Comparison of ENCODE assay signal across 20 cellular contexts in the genomic region with DNA sequence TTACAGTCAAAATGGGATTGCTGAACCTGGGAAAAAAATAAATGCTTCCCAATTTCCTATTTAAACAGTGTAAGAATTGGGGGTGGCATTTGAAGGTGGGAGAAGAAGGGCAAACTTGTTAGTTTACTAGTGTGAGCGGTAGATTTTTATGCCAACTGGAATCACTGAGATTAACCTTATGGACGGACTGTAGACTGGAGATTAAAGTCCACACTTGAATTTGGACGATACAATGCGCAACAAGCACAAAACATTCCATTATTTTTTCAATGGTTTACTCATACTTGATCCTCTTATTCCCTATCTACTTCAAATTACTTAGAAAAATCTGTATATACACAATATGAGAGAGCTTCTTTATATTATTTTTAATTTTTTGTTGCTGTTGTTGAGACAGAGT.
DNase-seq lines count a peak whose midpoint lies in the region; ATAC-seq, FAIRE-seq and TF ChIP-seq lines count a peak whose summit lies in the region.
"Had no signal": no experiment of that assay in that cellular context is flagged by ENCODE, and none has a peak within 500 bp of the region (broad histone marks: within the 10 kb centered on the region; RNA-seq: fewer than 3 reads in every experiment).

No MANE protein-coding gene starts in this region.

- H3K4me1 ChIP-seq in liver (ENCODE audit: control insufficient read depth in 4 of 4, insufficient read depth in 4 of 4, low read length in 3 of 4) (peaks cover 5 to 12% (median 9%) of the 10 kb centered on the region in 4 donors), HepG2 (ENCODE audit: insufficient read depth, low read length) (peaks cover 31% of the 10 kb centered on the region), Peyer's patch (peaks cover 0 to 28% (median 17%) of the 10 kb centered on the region in 4 donors)

- H4K20me1 ChIP-seq in HepG2 (ENCODE audit: insufficient read depth, low read length), result peaks cover 8% of the 10 kb centered on the region

- peaks cover 30% of the 10 kb centered on the region for H3K79me2 ChIP-seq in HepG2 (ENCODE audit: insufficient read depth, low read length)

- CTCF ChIA-PET in HepG2 (lab: Yijun Ruan, JAX; ENCODE audit: low intra/inter-chr PET ratio, low total read pairs), result no interaction called here

- no peak for FAIRE-seq in HepG2 (lab: Jason Lieb, UNC)
- FAIRE-seq: A549, D721Med, G401.6, GM12892, HTR-8/SVneo had no signal

- H3K4me1 Mint-ChIP-seq in T-helper 17 cell (peaks cover 51% of the 10 kb centered on the region), memory B cell (peaks cover 32% of the 10 kb centered on the region)

- peaks cover 2% of the 10 kb centered on the region for H3K9me3 Mint-ChIP-seq in memory B cell

- no peak overlapping the region for H2AFZ ChIP-seq in HepG2 (ENCODE audit: low read length)

- H3K36me3 Mint-ChIP-seq in T-helper 17 cell (ENCODE audit: low read depth), result peaks cover 7% of the 10 kb centered on the region
- H3K36me3 Mint-ChIP-seq in memory B cell, result peaks cover 20% of the 10 kb centered on the region

- H3K27ac ChIP-seq in liver (ENCODE audit: low read depth in 1 of 2, low read length in 2 of 2) (no peak overlapping the region), HepG2 (ENCODE audit: extremely low read length, insufficient read depth, low read length) (no peak overlapping the region), Peyer's patch (no peak overlapping the region)
- H3K27ac ChIP-seq: A549, C4-2B had no signal

- TF ChIP-seq RAD21 in liver (IDR thresholded peaks at IDR 0.05) (no peak), HepG2 (CRISPR knock-in tag; IDR thresholded peaks at IDR 0.05) (no peak)

- in situ Hi-C loops in HepG2 (cut with HindIII; ENCODE audit: extremely low pct_ligation_motif_present, low pct_unique_long_range_greater_than_20kb), result no loop called here

- H3K4me2 ChIP-seq in HepG2 (ENCODE audit: low read depth, low read length), result no peak overlapping the region
- H3K4me2 ChIP-seq: A549 had no signal

- H3K27me3 Mint-ChIP-seq in T-helper 17 cell, result no peaks in the 10 kb centered on the region
- H3K27me3 Mint-ChIP-seq in memory B cell, result no peaks in the 10 kb centered on the region

- no peak for TF ChIP-seq POLR2A in HepG2 (IDR thresholded peaks at IDR 0.05; ENCODE audit: insufficient read depth in 1 of 2, low read depth in 2 of 2, low read length in 2 of 2)
- TF ChIP-seq POLR2A in Peyer's patch (IDR thresholded peaks at IDR 0.05), result no peak

- H3K9ac ChIP-seq in liver (ENCODE audit: low read depth in 1 of 2, low read length in 2 of 2), result no peak overlapping the region
- no peak overlapping the region for H3K9ac ChIP-seq in HepG2 (ENCODE audit: insufficient read depth, low read depth, low read length)

- no peak for DNase-seq in HepG2 (ENCODE audit: low spot score)
- DNase-seq in T-helper 17 cell, result no peak
- DNase-seq in memory B cell (ENCODE audit: low spot score in 2 of 2), result no peak
- DNase-seq in NCI-H526 (lab: John Stamatoyannopoulos, UW), result no peak
- no peak for DNase-seq in Peyer's patch
- DNase-seq: BE2C; CD8-positive, alpha-beta T cell; COR-L47; DMS153; DMS79 treated with DMSO at 0.1 percent for 48 hours; EL; HCEC 1CT had no signal

- H3K4me3 Mint-ChIP-seq in T-helper 17 cell, result peak overlapping the region; percentile 34
- H3K4me3 Mint-ChIP-seq in memory B cell, result no peak overlapping the region
- H3K4me3 Mint-ChIP-seq: CD8-positive, alpha-beta T cell had no signal

- BruUV-seq in HepG2 (replicated peaks; lab: Mats Ljungman, UMichigan), result no TSS peak

- H3K4me3 ChIP-seq in liver (ENCODE audit: low read depth in 1 of 3, low read length in 3 of 3) (no peak overlapping the region), HepG2 (replicated peaks in 1 of 3; ENCODE audit: insufficient read depth in 1 of 3, low read depth in 2 of 3, low read length in 3 of 3) (no peak overlapping the region), Peyer's patch (no peak overlapping the region)
- H3K4me3 ChIP-seq: A549 had no signal

- H3K27ac Mint-ChIP-seq in T-helper 17 cell (peak overlapping the region; percentile 97), memory B cell (peak overlapping the region; percentile 65)
- H3K27ac Mint-ChIP-seq: CD8-positive, alpha-beta T cell had no signal

- peaks cover 0 to 5% (median 1%) of the 10 kb centered on the region in 4 donors for H3K36me3 ChIP-seq in liver (ENCODE audit: control insufficient read depth in 4 of 4, insufficient read depth in 3 of 4, low read depth in 1 of 4, low read length in 3 of 4)
- H3K36me3 ChIP-seq in HepG2 (replicated peaks in 1 of 2; ENCODE audit: control insufficient read depth in 1 of 2, insufficient read depth in 2 of 2, low read length in 2 of 2), result peaks cover 1 to 5% of the 10 kb centered on the region in 2 experiments; a peak in 4 of 5 replicates
- H3K36me3 ChIP-seq in Peyer's patch, result no peaks in the 10 kb centered on the region
- H3K36me3 ChIP-seq: BE2C had no signal

- TF ChIP-seq CTCF in liver (IDR thresholded peaks at IDR 0.05; ENCODE audit: low read depth, low read length, missing input control) (no peak), HepG2 (CRISPR knock-in tag; IDR thresholded peaks at IDR 0.05) (no peak), Peyer's patch (IDR thresholded peaks at IDR 0.05) (no peak)

- POLR2A ChIA-PET in HepG2 (lab: Yijun Ruan, JAX), result no interaction called here

- ATAC-seq in HepG2, result no peak
- no peak for ATAC-seq in T-helper 17 cell
- ATAC-seq in memory B cell (ENCODE audit: low read depth), result no peak
- no peak for ATAC-seq in GM19035 (IDR thresholded peaks at IDR 0.05; ENCODE audit: unreplicated experiment)
- ATAC-seq: A549; CD8-positive, alpha-beta T cell had no signal

- intact Hi-C loops in HepG2 (cut with micrococcal nuclease; ENCODE audit: unreplicated experiment), result no loop called here

- WGBS in liver, result 64% methylated on average over 4 of the region's 4 CpGs
- WGBS in HepG2 (ENCODE audit: low lambda C conversion rate), result 74% methylated on average over 4 of the region's 4 CpGs

- TF ChIP-seq EP300 in HepG2 (IDR thresholded peaks at IDR 0.05; ENCODE audit: low read depth in 2 of 2, low read length in 2 of 2) (no peak), HepG2 (CRISPR knock-in tag; IDR thresholded peaks at IDR 0.05; ENCODE audit: borderline replicate concordance) (no peak)

- no peaks in the 10 kb centered on the region for H3K9me3 ChIP-seq in liver (ENCODE audit: control insufficient read depth in 4 of 4, low read length in 3 of 4)
- H3K9me3 ChIP-seq in HepG2 (ENCODE audit: low read length), result peaks cover 13% of the 10 kb centered on the region
- H3K9me3 ChIP-seq in T-helper 17 cell (ENCODE audit: control insufficient read depth, low read length, poor library complexity, severe bottlenecking), result no peaks in the 10 kb centered on the region
- no peaks in the 10 kb centered on the region for H3K9me3 ChIP-seq in Peyer's patch
- H3K9me3 ChIP-seq: BE2C had no signal

- H3K27me3 ChIP-seq in liver (ENCODE audit: control insufficient read depth in 4 of 4, insufficient read depth in 4 of 4, low read length in 3 of 4) (no peaks in the 10 kb centered on the region), HepG2 (ENCODE audit: control insufficient read depth in 1 of 2, insufficient read depth in 2 of 2, low read length in 2 of 2) (no peaks in the 10 kb centered on the region), Peyer's patch (no peaks in the 10 kb centered on the region)
- H3K27me3 ChIP-seq: BE2C had no signal

TF ChIP-seq in liver, 16 proteins besides CTCF, POLR2A, EP300 and RAD21 (continues in another document):
- TF ChIP-seq RXRA (IDR thresholded peaks at IDR 0.05) (peak in 1 of 2 donors; percentile 8), JUND (IDR thresholded peaks at IDR 0.05) (no peak), HNF4G (IDR thresholded peaks at IDR 0.05) (no peak), SP1 (IDR thresholded peaks at IDR 0.05) (no peak), ATF3 (IDR thresholded peaks at IDR 0.05) (no peak), EGR1 (IDR thresholded peaks at IDR 0.05; ENCODE audit: low read depth in 2 of 2) (no peak), MAX (IDR thresholded peaks at IDR 0.05) (no peak)

TF ChIP-seq in HepG2, 621 proteins besides CTCF, POLR2A, EP300 and RAD21:
- TF ChIP-seq MAF1 (CRISPR knock-in tag; IDR thresholded peaks at IDR 0.05; ENCODE audit: borderline replicate concordance) (no peak), ZSCAN12 (CRISPR knock-in tag; IDR thresholded peaks at IDR 0.05) (no peak), ZNF563 (CRISPR knock-in tag; IDR thresholded peaks at IDR 0.05) (no peak), POLR2AphosphoS5 (IDR thresholded peaks at IDR 0.05; ENCODE audit: low read depth, low read length) (no peak), NFKBIZ (CRISPR knock-in tag; IDR thresholded peaks at IDR 0.05) (no peak), EED (CRISPR knock-in tag; IDR thresholded peaks at IDR 0.05) (no peak), NBN (conservative IDR thresholded peaks at IDR 0.05) (no peak), DMAP1 (CRISPR knock-in tag; IDR thresholded peaks at IDR 0.05) (no peak), ZNF441 (CRISPR knock-in tag; IDR thresholded peaks at IDR 0.05; ENCODE audit: borderline replicate concordance) (no peak), SAP130 (CRISPR knock-in tag; IDR thresholded peaks at IDR 0.05; ENCODE audit: low read depth) (no peak), CENPX (CRISPR knock-in tag; IDR thresholded peaks at IDR 0.05) (no peak)
